ENCODE assay signal across 8 cellular contexts in the genomic region with DNA sequence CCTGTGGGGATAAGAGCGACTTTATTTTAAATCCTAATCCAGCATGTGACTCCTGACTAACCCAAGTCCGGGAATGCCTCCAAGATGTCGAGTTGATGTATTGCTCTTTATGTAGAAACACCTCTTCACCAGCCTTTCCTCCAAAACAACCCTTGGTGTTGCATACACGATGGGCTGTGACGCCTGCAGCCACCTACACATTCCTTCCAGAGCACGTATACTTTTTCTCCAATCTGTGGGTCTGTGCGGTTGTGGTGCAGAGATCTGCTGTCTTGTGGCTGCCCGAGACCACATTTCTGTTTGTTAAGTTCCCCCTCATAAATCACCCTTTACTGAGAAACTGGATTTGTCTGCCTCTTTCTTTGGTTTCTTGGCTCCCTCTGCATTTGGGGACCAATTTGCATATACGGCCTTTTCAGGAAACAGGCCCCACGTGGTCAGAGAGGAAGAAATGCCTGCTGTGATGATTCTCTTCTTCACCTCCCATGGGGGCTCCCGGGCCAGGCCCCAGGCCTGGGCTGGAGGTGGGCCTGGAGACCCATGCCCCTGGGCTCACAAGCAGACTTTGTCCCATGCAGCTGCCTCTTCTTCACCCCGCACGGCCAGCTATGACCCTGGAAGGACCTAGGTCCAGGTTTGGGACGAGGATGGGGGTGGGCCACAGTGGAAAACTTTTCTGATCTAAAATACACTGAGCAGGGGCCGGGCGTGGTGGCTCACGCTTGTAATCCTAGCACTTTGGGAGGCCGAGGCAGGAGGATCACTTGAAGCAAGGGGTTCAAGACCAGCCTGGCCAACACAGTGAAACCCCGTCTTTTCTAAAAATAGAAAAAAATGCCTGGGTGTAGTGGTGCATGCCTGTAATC. TPM values are rescaled to one million over a fixed set of nuclear protein-coding genes. Genes with fewer than 3 reads are reported as not detected.
DNase-seq lines count a peak whose midpoint lies in the region; ATAC-seq and TF ChIP-seq lines count a peak whose summit lies in the region.

No MANE protein-coding gene starts in this region.

- CTCF ChIA-PET in naive thymus-derived CD4-positive, alpha-beta T cell (lab: Charles Lee): interaction anchor here (0.8 to 1.0 kb wide), 2 partner anchors 29 to 1157 kb away, joined by 3 read pairs; no protein-coding TSS in a partner anchor
- CTCF ChIA-PET in Caco-2 (lab: Charles Lee): no interaction called here

- H3K27ac ChIP-seq in RWPE2 (ENCODE audit: poor library complexity, severe bottlenecking) (peak overlapping the region; percentile 71), breast epithelium (peak overlapping the region; percentile 58 to 86), temporal lobe (ENCODE audit: low read depth, low read length) (peak overlapping the region; percentile 22)
- H3K27ac ChIP-seq in naive thymus-derived CD4-positive, alpha-beta T cell (ENCODE audit: low read depth, low read length): no peak overlapping the region

- TF ChIP-seq CTCF in GM13977 (IDR thresholded peaks at IDR 0.05; ENCODE audit: extremely low read depth, insufficient read depth, missing control alignments): no peak
- TF ChIP-seq CTCF in RWPE2 (IDR thresholded peaks at IDR 0.05; ENCODE audit: poor library complexity, severe bottlenecking): no peak
- no peak for TF ChIP-seq CTCF in breast epithelium (IDR thresholded peaks at IDR 0.05)
- TF ChIP-seq CTCF in Caco-2 (IDR thresholded peaks at IDR 0.05; ENCODE audit: insufficient read depth in 1 of 2, low read depth in 1 of 2, low read length in 1 of 2, severe bottlenecking in 1 of 2, unreplicated experiment in 1 of 2): no peak

- in situ Hi-C loops in GM13977 (cut with MboI; ENCODE audit: low pct_unique_long_range_greater_than_20kb, low sequenced_read_pairs, unreplicated experiment): no loop called here

- no TSS peak for BruUV-seq in Caco-2 (replicated peaks; lab: Mats Ljungman, UMichigan)

- no peaks in the 10 kb centered on the region for H3K36me3 ChIP-seq in RWPE2 (ENCODE audit: low read depth)
- H3K36me3 ChIP-seq in breast epithelium: no peaks in the 10 kb centered on the region
- no peaks in the 10 kb centered on the region for H3K36me3 ChIP-seq in naive thymus-derived CD4-positive, alpha-beta T cell (ENCODE audit: control insufficient read depth in 2 of 3, insufficient read depth in 3 of 3, low read length in 3 of 3)
- H3K36me3 ChIP-seq in Caco-2 (ENCODE audit: control insufficient read depth, insufficient read depth, low read length): no peaks in the 10 kb centered on the region

- H3K9me3 Mint-ChIP-seq in naive thymus-derived CD4-positive, alpha-beta T cell: no peaks in the 10 kb centered on the region
- no peaks in the 10 kb centered on the region for H3K9me3 Mint-ChIP-seq in Caco-2 (ENCODE audit: unreplicated experiment)

- no peak for TF ChIP-seq POLR2A in breast epithelium (IDR thresholded peaks at IDR 0.05)

- no peaks in the 10 kb centered on the region for H3K36me3 Mint-ChIP-seq in naive thymus-derived CD4-positive, alpha-beta T cell
- H3K36me3 Mint-ChIP-seq in Caco-2 (ENCODE audit: insufficient read depth, unreplicated experiment): no peaks in the 10 kb centered on the region

- peak overlapping the region; percentile 38 to 87 (median 72) for H3K27ac Mint-ChIP-seq in naive thymus-derived CD4-positive, alpha-beta T cell
- H3K27ac Mint-ChIP-seq in Caco-2 (ENCODE audit: unreplicated experiment): no peak overlapping the region

- peaks cover 16 to 54% (median 33%) of the 10 kb centered on the region in 7 donors for H3K4me1 Mint-ChIP-seq in naive thymus-derived CD4-positive, alpha-beta T cell
- peaks cover 13% of the 10 kb centered on the region for H3K4me1 Mint-ChIP-seq in Caco-2 (ENCODE audit: low read depth, unreplicated experiment)

- H3K4me3 ChIP-seq in RWPE2 (ENCODE audit: severe bottlenecking) (no peak overlapping the region), breast epithelium (no peak overlapping the region), Caco-2 (ENCODE audit: low read depth, low read length) (no peak overlapping the region)
- H3K4me3 ChIP-seq in naive thymus-derived CD4-positive, alpha-beta T cell (ENCODE audit: low read length): no peak overlapping the region

- intact Hi-C loops in breast epithelium (cut with DNase I; ENCODE audit: low total_unique reads) (no loop called here), Caco-2 (cut with micrococcal nuclease; ENCODE audit: unreplicated experiment) (no loop called here)
- intact Hi-C loops in naive thymus-derived CD4-positive, alpha-beta T cell (cut with micrococcal nuclease): loop anchor here in 1 of 2 donors (1.0 to 5.0 kb wide), 3 partner anchors 9 to 94 kb away; partner anchors contain the start of gene AFAP1

- POLR2A ChIA-PET in naive thymus-derived CD4-positive, alpha-beta T cell (lab: Charles Lee): interaction anchor here (1.0 to 1.4 kb wide), 2 partner anchors 16 to 21 kb away, joined by 3 to 4 read pairs; partner anchors contain the start of gene AFAP1
- POLR2A ChIA-PET in Caco-2 (lab: Charles Lee): no interaction called here

- ATAC-seq in HG02870 (IDR thresholded peaks at IDR 0.05; ENCODE audit: unreplicated experiment) (peak; percentile 57), RWPE2 (ENCODE audit: low read depth) (peak; percentile 70)
- peak; percentile 62 for ATAC-seq in naive thymus-derived CD4-positive, alpha-beta T cell

- no peaks in the 10 kb centered on the region for H3K9me3 ChIP-seq in RWPE2 (ENCODE audit: severe bottlenecking)
- H3K9me3 ChIP-seq in breast epithelium: no peaks in the 10 kb centered on the region
- no peaks in the 10 kb centered on the region for H3K9me3 ChIP-seq in naive thymus-derived CD4-positive, alpha-beta T cell (ENCODE audit: control insufficient read depth in 2 of 3, low read length in 3 of 3)
- H3K9me3 ChIP-seq in Caco-2: no peaks in the 10 kb centered on the region

- H3K27me3 Mint-ChIP-seq in naive thymus-derived CD4-positive, alpha-beta T cell: peaks cover 0 to 6% (median 0%) of the 10 kb centered on the region in 5 donors
- H3K27me3 Mint-ChIP-seq in Caco-2 (ENCODE audit: insufficient read depth, unreplicated experiment): no peaks in the 10 kb centered on the region

- H3K4me3 Mint-ChIP-seq in naive thymus-derived CD4-positive, alpha-beta T cell: peak overlapping the region in 9 of 10 donors; percentile 38 to 74 (median 58)
- H3K4me3 Mint-ChIP-seq in Caco-2 (ENCODE audit: unreplicated experiment): no peak overlapping the region

- H3K4me1 ChIP-seq in RWPE2 (ENCODE audit: insufficient read depth, poor library complexity, severe bottlenecking): peaks cover 36% of the 10 kb centered on the region
- peaks cover 0 to 7% of the 10 kb centered on the region in 2 donors for H3K4me1 ChIP-seq in breast epithelium
- peaks cover 22 to 26% of the 10 kb centered on the region in 2 donors for H3K4me1 ChIP-seq in naive thymus-derived CD4-positive, alpha-beta T cell (ENCODE audit: control insufficient read depth in 2 of 2, insufficient read depth in 2 of 2, low read length in 2 of 2)
- peaks cover 15% of the 10 kb centered on the region; the same call in 1 of the 2 replicates for H3K4me1 ChIP-seq in Caco-2

- no peaks in the 10 kb centered on the region for H3K27me3 ChIP-seq in RWPE2 (ENCODE audit: insufficient read depth, poor library complexity, severe bottlenecking)
- H3K27me3 ChIP-seq in breast epithelium: no peaks in the 10 kb centered on the region
- no peaks in the 10 kb centered on the region for H3K27me3 ChIP-seq in naive thymus-derived CD4-positive, alpha-beta T cell (ENCODE audit: control insufficient read depth in 2 of 2, insufficient read depth in 2 of 2, low read length in 2 of 2)
- no peaks in the 10 kb centered on the region for H3K27me3 ChIP-seq in Caco-2 (replicated peaks; ENCODE audit: control insufficient read depth, insufficient read depth, low read length)

- peak; percentile 70 for DNase-seq in GM13977 (ENCODE audit: low spot score)
- DNase-seq in RWPE2 (ENCODE audit: low spot score): peak; percentile 83
- DNase-seq in breast epithelium (ENCODE audit: low spot score in 2 of 2): peak in 1 of 2 donors; percentile 64
- peak in 8 of 9 donors; percentile 20 to 81 (median 31) for DNase-seq in naive thymus-derived CD4-positive, alpha-beta T cell
- DNase-seq in NCI-H1092 (lab: John Stamatoyannopoulos, UW): no peak
- DNase-seq in Caco-2: no peak

RNA-seq across cellular contexts. Expression of gene AFAP1, which starts 21.4 kb away (rescaled TPM):
- total RNA-seq in breast epithelium (10 to 100 TPM; 14.5 to 21.6 (median 16.6) TPM), temporal lobe (52.6 TPM), Caco-2 (2022) (27.3 and 27.6 TPM in 2 replicates)
- total RNA-seq in naive thymus-derived CD4-positive, alpha-beta T cell: 10 to 100 TPM in 3 of 5 experiments, 1 to 10 TPM in 2; 8.6 to 27.2 (median 13.3) TPM
- 1 to 10 TPM; 2.2 to 7.4 TPM for polyA plus RNA-seq in naive thymus-derived CD4-positive, alpha-beta T cell

Comparison
In these comparisons a context has a peak if more than half of its experiments do, and no peak if none do; other contexts are left out.
1. DNase-seq: peak in GM13977 (single experiment), RWPE2 (single experiment) and naive thymus-derived CD4-positive, alpha-beta T cell (8 of 9); none in NCI-H1092 (single experiment) and Caco-2 (0 of 2).
2. Peak in every context shown above with its lines, with median percentiles within 50 percentile points of each other: ATAC-seq.